26 cellular contexts compared by ENCODE assay signal in genomic region chr20:38162149-38162548, GRCh38. TPM values are rescaled to one million over a fixed set of nuclear protein-coding genes. Genes with fewer than 3 reads are reported as not detected.
DNase-seq lines count a peak whose midpoint lies in the region; ATAC-seq and TF ChIP-seq lines count a peak whose summit lies in the region.
"Had no signal": no experiment of that assay in that cellular context is flagged by ENCODE, and none has a peak within 500 bp of the region (broad histone marks: within the 10 kb centered on the region; RNA-seq: fewer than 3 reads in every experiment).

No MANE protein-coding gene starts in this region.

- peaks cover 1% of the 10 kb centered on the region for H3K36me3 Mint-ChIP-seq in memory B cell
- H3K36me3 Mint-ChIP-seq: CD8-positive, alpha-beta T cell had no signal

- H3K9me3 ChIP-seq in left ventricle myocardium inferior (replicated peaks) = no peaks in the 10 kb centered on the region
- H3K9me3 ChIP-seq in esophagus muscularis mucosa = no peaks in the 10 kb centered on the region
- no peaks in the 10 kb centered on the region for H3K9me3 ChIP-seq in upper lobe of right lung
- no peaks in the 10 kb centered on the region for H3K9me3 ChIP-seq in breast epithelium
- H3K9me3 ChIP-seq in left lung = no peaks in the 10 kb centered on the region
- H3K9me3 ChIP-seq: transverse colon had no signal

- 79% methylated on average over 2 of the region's 2 CpGs for WGBS in esophagus muscularis mucosa

- TF ChIP-seq POLR2A in esophagus muscularis mucosa (IDR thresholded peaks at IDR 0.05; ENCODE audit: low read depth) = no peak
- TF ChIP-seq POLR2A in breast epithelium (IDR thresholded peaks at IDR 0.05) = no peak

- no peak for TF ChIP-seq EP300 in esophagus muscularis mucosa (IDR thresholded peaks at IDR 0.05)

- H3K4me1 Mint-ChIP-seq in memory B cell = peaks cover 13% of the 10 kb centered on the region

- ATAC-seq in left ventricle myocardium superior = no peak
- ATAC-seq in memory B cell (ENCODE audit: low read depth) = no peak
- no peak for ATAC-seq in upper lobe of right lung
- ATAC-seq in HG03378 (IDR thresholded peaks at IDR 0.05; ENCODE audit: unreplicated experiment) = no peak
- no peak for ATAC-seq in left lung
- ATAC-seq: activated T-cell treated with anti-CD3 and anti-CD28 coated beads, Interleukin-2, amount 50 U/mL, for 4 hours; CD8-positive, alpha-beta T cell had no signal

- peak overlapping the region; percentile 49 for H3K27ac Mint-ChIP-seq in memory B cell
- H3K27ac Mint-ChIP-seq: CD8-positive, alpha-beta T cell; H9 had no signal

- no peaks in the 10 kb centered on the region for H3K9me3 Mint-ChIP-seq in memory B cell
- H3K9me3 Mint-ChIP-seq: activated T-cell treated with anti-CD3 and anti-CD28 coated beads, Interleukin-2, amount 50 U/mL, for 4 hours; CD8-positive, alpha-beta T cell had no signal

- H3K27ac ChIP-seq in left ventricle myocardium inferior (replicated peaks) = peak overlapping the region; percentile 93
- H3K27ac ChIP-seq in esophagus muscularis mucosa (replicated peaks in 1 of 4) = peak overlapping the region; percentile 87 to 93 (median 88)
- peak overlapping the region; percentile 42 for H3K27ac ChIP-seq in upper lobe of right lung
- H3K27ac ChIP-seq in breast epithelium = no peak overlapping the region
- peak overlapping the region in 1 of 2 donors; percentile 46 for H3K27ac ChIP-seq in left lung
- H3K27ac ChIP-seq: KMS-11, transverse colon, WERI-Rb-1 had no signal

- peaks cover 82% of the 10 kb centered on the region for H3K4me1 ChIP-seq in left ventricle myocardium inferior
- peaks cover 69 to 98% (median 98%) of the 10 kb centered on the region in 4 donors for H3K4me1 ChIP-seq in esophagus muscularis mucosa
- peaks cover 69% of the 10 kb centered on the region for H3K4me1 ChIP-seq in upper lobe of right lung
- H3K4me1 ChIP-seq in breast epithelium = peaks cover 0 to 6% of the 10 kb centered on the region in 2 donors
- H3K4me1 ChIP-seq in left lung = peaks cover 13 to 62% of the 10 kb centered on the region in 2 donors

- intact Hi-C loops in left ventricle myocardium inferior (cut with micrococcal nuclease) (no loop called here), left ventricle myocardium superior (cut with micrococcal nuclease) (loop anchor here (10.0 kb wide), 1 partner anchor 87 kb away; no protein-coding TSS in a partner anchor), esophagus muscularis mucosa (cut with DNase I) (no loop called here), upper lobe of right lung (cut with DNase I) (loop anchor here (5.0 kb wide), 1 partner anchor 85 kb away; no protein-coding TSS in a partner anchor), breast epithelium (cut with DNase I; ENCODE audit: low total_unique reads) (no loop called here), left lung (cut with DNase I) (no loop called here)

- H3K4me3 ChIP-seq in left ventricle myocardium inferior = peak overlapping the region; percentile 81
- peak overlapping the region in 1 of 4 donors; percentile 3 for H3K4me3 ChIP-seq in esophagus muscularis mucosa
- peak overlapping the region; percentile 63 for H3K4me3 ChIP-seq in upper lobe of right lung
- no peak overlapping the region for H3K4me3 ChIP-seq in breast epithelium
- peak overlapping the region in 1 of 2 donors; percentile 55 for H3K4me3 ChIP-seq in left lung
- H3K4me3 ChIP-seq: transverse colon had no signal

- DNase-seq in left ventricle myocardium inferior (no peak), left ventricle myocardium superior (no peak), esophagus muscularis mucosa (ENCODE audit: extremely low spot score) (no peak), memory B cell (ENCODE audit: low spot score in 2 of 2) (no peak), upper lobe of right lung (no peak), breast epithelium (ENCODE audit: low spot score in 2 of 2) (no peak), left lung (no peak)
- DNase-seq: activated CD4-positive, alpha-beta T cell treated with anti-CD3 and anti-CD28 coated beads for 48 hours; activated gamma-delta T cell treated with Interleukin-2 at 50 U/mL for 16 hours; activated T-cell treated with anti-CD3 and anti-CD28 coated beads, Interleukin-2, amount 50 U/mL, for 4 hours; CD8-positive, alpha-beta T cell; cerebellar nuclear complex; DMS153; dorsolateral prefrontal cortex; glutamatergic neuron; H9; MM.1S; NCI-H1417; NCI-H345; NCI-H748 treated with DMSO at 0.1 percent for 48 hours; stimulated activated CD8-positive, alpha-beta memory T cell treated with anti-CD3 and anti-CD28 coated beads, Interleukin-4, amount 100 ng/mL, for 48 hours; T-helper 9 cell; transverse colon; WERI-Rb-1 had no signal

- no peak overlapping the region for H3K4me3 Mint-ChIP-seq in memory B cell
- H3K4me3 Mint-ChIP-seq: activated T-cell treated with anti-CD3 and anti-CD28 coated beads, Interleukin-2, amount 50 U/mL, for 4 hours; CD8-positive, alpha-beta T cell; H9 had no signal

- H3K27me3 ChIP-seq in left ventricle myocardium inferior (ENCODE audit: low read depth) = no peaks in the 10 kb centered on the region
- no peaks in the 10 kb centered on the region for H3K27me3 ChIP-seq in esophagus muscularis mucosa
- no peaks in the 10 kb centered on the region for H3K27me3 ChIP-seq in upper lobe of right lung
- no peaks in the 10 kb centered on the region for H3K27me3 ChIP-seq in breast epithelium
- H3K27me3 ChIP-seq in left lung = no peaks in the 10 kb centered on the region
- H3K27me3 ChIP-seq: transverse colon had no signal

- H3K27me3 Mint-ChIP-seq in memory B cell = no peaks in the 10 kb centered on the region

- H3K36me3 ChIP-seq in left ventricle myocardium inferior = peaks cover 30% of the 10 kb centered on the region
- peaks cover 0 to 26% (median 19%) of the 10 kb centered on the region in 4 donors for H3K36me3 ChIP-seq in esophagus muscularis mucosa
- peaks cover 39% of the 10 kb centered on the region for H3K36me3 ChIP-seq in upper lobe of right lung
- H3K36me3 ChIP-seq in breast epithelium = no peaks in the 10 kb centered on the region
- H3K36me3 ChIP-seq in left lung = peaks cover 0 to 13% of the 10 kb centered on the region in 2 donors
- H3K36me3 ChIP-seq: transverse colon, WERI-Rb-1 had no signal

- no peak for TF ChIP-seq CTCF in left ventricle myocardium inferior (IDR thresholded peaks at IDR 0.05; ENCODE audit: borderline replicate concordance)
- no peak for TF ChIP-seq CTCF in esophagus muscularis mucosa (IDR thresholded peaks at IDR 0.05)
- TF ChIP-seq CTCF in upper lobe of right lung (IDR thresholded peaks at IDR 0.05) = no peak
- TF ChIP-seq CTCF in breast epithelium (IDR thresholded peaks at IDR 0.05) = no peak
- TF ChIP-seq CTCF in left lung (IDR thresholded peaks at IDR 0.05) = no peak

RNA-seq across cellular contexts. Expression of gene TGM2, which starts 2.9 kb away (rescaled TPM):
- total RNA-seq in left ventricle myocardium inferior (846 TPM), left ventricle myocardium superior (473 TPM), esophagus muscularis mucosa (100 to 1,000 TPM; 170 to 385 (median 212) TPM), upper lobe of right lung (562 TPM), breast epithelium (10 to 100 TPM; 10.7 to 44.9 (median 15.2) TPM), left lung (100 to 1,000 TPM; 174 to 391 TPM)
- total RNA-seq: CD8-positive, alpha-beta T cell had no signal

Comparison
In these comparisons a context has a peak if more than half of its experiments do, and no peak if none do; other contexts are left out.
1. intact Hi-C loops: an anchor here in left ventricle myocardium superior (10.0 kb wide) and upper lobe of right lung (5.0 kb wide); none called in left ventricle myocardium inferior, esophagus muscularis mucosa, breast epithelium and left lung.
2. H3K27ac ChIP-seq: peak in left ventricle myocardium inferior (single experiment), esophagus muscularis mucosa (4 of 4) and upper lobe of right lung (single experiment); none in breast epithelium (0 of 2).
3. H3K4me3 ChIP-seq: peak in left ventricle myocardium inferior (single experiment) and upper lobe of right lung (single experiment); none in breast epithelium (0 of 3).